ENCODE assay signal across 9 cellular contexts in genomic region chr5:138536665-138537315, GRCh38. TPM values are rescaled to one million over a fixed set of nuclear protein-coding genes. Genes with fewer than 3 reads are reported as not detected.
DNase-seq lines count a peak whose midpoint lies in the region; ATAC-seq, FAIRE-seq and TF ChIP-seq lines count a peak whose summit lies in the region.
"Had no signal": no experiment of that assay in that cellular context is flagged by ENCODE, and none has a peak within 500 bp of the region (broad histone marks: within the 10 kb centered on the region; RNA-seq: fewer than 3 reads in every experiment).

No MANE protein-coding gene starts in this region.

- POLR2A ChIA-PET in CD8-positive, alpha-beta memory T cell (lab: Charles Lee): no interaction called here

- TF ChIP-seq CTCF in LNCaP clone FGC (IDR thresholded peaks at IDR 0.05; ENCODE audit: control insufficient read depth, extremely low read depth, insufficient read depth): 0 out of 2 replicates have a peak, but pooled peaks have one; percentile 4
- TF ChIP-seq CTCF in bronchial epithelial cell (IDR thresholded peaks at IDR 0.05; ENCODE audit: insufficient read depth, low read length, severe bottlenecking): peak; percentile 41
- peak; percentile 46 for TF ChIP-seq CTCF in mesothelial cell of epicardium (IDR thresholded peaks at IDR 0.05; ENCODE audit: unreplicated experiment)

- no peak for FAIRE-seq in bronchial epithelial cell (lab: Jason Lieb, UNC)

- DNase-seq in CD8-positive, alpha-beta memory T cell: peak in 1 of 5 donors; percentile 20
- DNase-seq in LNCaP clone FGC (ENCODE audit: low read depth) (no peak), bronchial epithelial cell (ENCODE audit: low read depth) (no peak), mesothelial cell of epicardium (ENCODE audit: low spot score in 2 of 2, unreplicated experiment in 2 of 2) (no peak), kidney tubule cell (ENCODE audit: low spot score) (no peak), NCI-H2196 treated with DMSO at 0.1 percent for 48 hours (lab: John Stamatoyannopoulos, UW; ENCODE audit: unreplicated experiment) (no peak)
- DNase-seq: Karpas-422 had no signal

- peak overlapping the region in 1 of 7 donors; percentile 28 for H3K4me3 Mint-ChIP-seq in CD8-positive, alpha-beta memory T cell
- H3K4me3 Mint-ChIP-seq in mesothelial cell of epicardium: no peak overlapping the region

- no peak overlapping the region for H3K4me3 ChIP-seq in CD8-positive, alpha-beta memory T cell (ENCODE audit: low read length)
- H3K4me3 ChIP-seq in LNCaP clone FGC (ENCODE audit: low read depth, low read length) (no peak overlapping the region), bronchial epithelial cell (ENCODE audit: low read depth, low read length) (no peak overlapping the region)

- H3K9me3 ChIP-seq in CD8-positive, alpha-beta memory T cell (ENCODE audit: low read length): no peaks in the 10 kb centered on the region

- peak overlapping the region in 7 of 8 donors; percentile 1 to 91 (median 18) for H3K27ac Mint-ChIP-seq in CD8-positive, alpha-beta memory T cell
- H3K27ac Mint-ChIP-seq in mesothelial cell of epicardium: peak overlapping the region; percentile 5

- no peak overlapping the region for H3K27ac ChIP-seq in CD8-positive, alpha-beta memory T cell (ENCODE audit: low read depth, low read length)

- CTCF ChIA-PET in CD8-positive, alpha-beta memory T cell (lab: Charles Lee): interaction anchor here (1.5 kb wide), 1 partner anchor 33 kb away, joined by 3 read pairs; no protein-coding TSS in a partner anchor

- peaks cover 0 to 59% (median 4%) of the 10 kb centered on the region in 3 donors for H3K36me3 Mint-ChIP-seq in CD8-positive, alpha-beta memory T cell
- H3K36me3 Mint-ChIP-seq in mesothelial cell of epicardium: peaks cover 23% of the 10 kb centered on the region

- H3K27me3 Mint-ChIP-seq in CD8-positive, alpha-beta memory T cell: no peaks in the 10 kb centered on the region
- H3K27me3 Mint-ChIP-seq in mesothelial cell of epicardium (ENCODE audit: low read depth): no peaks in the 10 kb centered on the region

- no peaks in the 10 kb centered on the region for H3K27me3 ChIP-seq in CD8-positive, alpha-beta memory T cell (ENCODE audit: insufficient read depth, low read length, poor library complexity, severe bottlenecking)
- H3K27me3 ChIP-seq in bronchial epithelial cell (ENCODE audit: control insufficient read depth, insufficient read depth, low read length): no peaks in the 10 kb centered on the region

- peaks cover 4% of the 10 kb centered on the region for H3K36me3 ChIP-seq in CD8-positive, alpha-beta memory T cell (ENCODE audit: insufficient read depth, low read length)
- peaks cover 3% of the 10 kb centered on the region for H3K36me3 ChIP-seq in bronchial epithelial cell (ENCODE audit: control insufficient read depth, insufficient read depth, low read length)

- no peaks in the 10 kb centered on the region for H3K9me3 Mint-ChIP-seq in CD8-positive, alpha-beta memory T cell
- H3K9me3 Mint-ChIP-seq in mesothelial cell of epicardium: no peaks in the 10 kb centered on the region

- peaks cover 41% of the 10 kb centered on the region for H3K4me1 ChIP-seq in CD8-positive, alpha-beta memory T cell (ENCODE audit: insufficient read depth, low read length)

- ATAC-seq in HG03039 (IDR thresholded peaks at IDR 0.05; ENCODE audit: unreplicated experiment) (no peak), GM21619 (IDR thresholded peaks at IDR 0.05; ENCODE audit: unreplicated experiment) (no peak)

- H3K4me1 Mint-ChIP-seq in CD8-positive, alpha-beta memory T cell: peaks cover 70 to 88% (median 83%) of the 10 kb centered on the region in 3 donors
- peaks cover 19% of the 10 kb centered on the region for H3K4me1 Mint-ChIP-seq in mesothelial cell of epicardium

RNA-seq across cellular contexts. Expression of gene ETF1, which starts 6.2 kb away (rescaled TPM):
- total RNA-seq in CD8-positive, alpha-beta memory T cell: 100 to 1,000 TPM; 239 to 246 TPM
- polyA plus RNA-seq in CD8-positive, alpha-beta memory T cell: 29.4 TPM
- total RNA-seq in bronchial epithelial cell (173 and 183 TPM in 2 replicates), mesothelial cell of epicardium (76.6 to 77.7 TPM (median 77.6 TPM) in 3 replicates)

RNA-seq across cellular contexts. Expression of gene HSPA9, which starts 38.4 kb away (rescaled TPM):
- 100 to 1,000 TPM; 468 to 498 TPM for total RNA-seq in CD8-positive, alpha-beta memory T cell
- 171 TPM for polyA plus RNA-seq in CD8-positive, alpha-beta memory T cell
- 820 and 1,205 TPM in 2 replicates for total RNA-seq in bronchial epithelial cell
- total RNA-seq in mesothelial cell of epicardium: 157 to 165 TPM (median 160 TPM) in 3 replicates
